ENCODE assay signal across 8 cellular contexts in the genomic region with DNA sequence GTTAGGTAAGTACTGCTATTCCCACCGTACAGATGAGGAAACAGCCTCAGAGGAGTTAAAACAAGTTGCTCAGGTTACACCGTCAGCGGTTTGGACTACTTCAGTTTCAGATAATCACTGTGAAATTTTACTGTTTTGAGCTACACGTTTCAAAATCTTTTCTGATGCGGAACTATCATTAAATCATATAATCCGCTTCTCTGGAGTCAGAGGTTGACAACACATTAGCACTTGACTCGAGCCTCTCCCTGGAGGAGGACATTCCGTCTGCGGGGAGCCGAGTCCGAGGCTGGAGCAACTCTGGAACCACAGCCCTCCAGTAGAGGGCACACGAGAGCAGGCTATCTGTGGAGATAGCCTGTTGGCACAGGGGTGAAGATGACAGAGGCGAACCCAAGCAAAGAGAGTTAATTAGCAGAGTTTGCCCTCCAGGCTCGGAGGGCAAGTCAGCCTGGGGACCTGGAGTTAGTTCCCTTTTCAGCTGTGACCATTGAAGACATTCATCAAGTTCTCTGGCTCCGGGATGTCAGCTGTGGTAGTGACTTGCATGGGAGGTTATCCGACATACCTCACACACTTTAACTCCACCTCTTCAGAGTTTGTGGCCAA.
DNase-seq lines count a peak whose midpoint lies in the region; ATAC-seq, FAIRE-seq and TF ChIP-seq lines count a peak whose summit lies in the region.

No MANE protein-coding gene starts in this region.

- H3K27ac ChIP-seq in CD4-positive, alpha-beta T cell (ENCODE audit: low read depth, low read length): no peak overlapping the region
- H3K27ac ChIP-seq in endothelial cell of umbilical vein (ENCODE audit: insufficient read depth, low read depth, low read length): no peak overlapping the region

- H3K9ac ChIP-seq in endothelial cell of umbilical vein (replicated peaks; ENCODE audit: extremely low read depth, insufficient read depth, low read length): no peak overlapping the region

- intact Hi-C loops in CD4-positive, alpha-beta T cell (cut with DNase I, micrococcal nuclease): loop anchor here (1.0 to 10.0 kb wide), 7 partner anchors 102 to 298 kb away; no protein-coding TSS in a partner anchor
- intact Hi-C loops in endothelial cell of umbilical vein (cut with micrococcal nuclease): loop anchor here (1.0 to 10.0 kb wide), 8 partner anchors 103 to 335 kb away; no protein-coding TSS in a partner anchor

- H2AFZ ChIP-seq in endothelial cell of umbilical vein (ENCODE audit: low read depth, low read length): no peak overlapping the region

- H3K36me3 ChIP-seq in endothelial cell of umbilical vein (ENCODE audit: control insufficient read depth in 2 of 2, extremely low read depth in 1 of 2, insufficient read depth in 2 of 2, low read length in 2 of 2): no peaks in the 10 kb centered on the region

- H3K79me2 ChIP-seq in endothelial cell of umbilical vein (ENCODE audit: control insufficient read depth, insufficient read depth, low read length): peaks cover 2% of the 10 kb centered on the region

- ATAC-seq in CD4-positive, alpha-beta T cell (ENCODE audit: poor library complexity): peak; percentile 85
- ATAC-seq in HG03442 (IDR thresholded peaks at IDR 0.05; ENCODE audit: unreplicated experiment): peak; percentile 73
- ATAC-seq in activated CD8-positive, alpha-beta memory T cell treated with anti-CD3 and anti-CD28 coated beads, Interleukin-2, amount 10 ng/mL, durations not matched to agents 7 days and 5 days: peak; percentile 88

- POLR2A ChIA-PET in CD4-positive, alpha-beta T cell (lab: Charles Lee): no interaction called here
- POLR2A ChIA-PET in endothelial cell of umbilical vein (lab: Charles Lee): interaction anchor here (0.6 to 0.7 kb wide), 2 partner anchors 52 to 103 kb away, joined by 3 to 9 read pairs; no protein-coding TSS in a partner anchor

- no peak overlapping the region for H3K27ac Mint-ChIP-seq in CD4-positive, alpha-beta T cell
- no peak overlapping the region for H3K27ac Mint-ChIP-seq in activated CD8-positive, alpha-beta memory T cell treated with anti-CD3 and anti-CD28 coated beads, Interleukin-2, amount 10 ng/mL, durations not matched to agents 7 days and 5 days

- no peak overlapping the region for H3K4me2 ChIP-seq in endothelial cell of umbilical vein (ENCODE audit: insufficient read depth, low read length)

- CTCF ChIA-PET in CD4-positive, alpha-beta T cell (lab: Charles Lee): interaction anchor here (0.7 to 2.4 kb wide), 14 partner anchors 10 to 297 kb away, joined by 3 to 24 read pairs (median 3); no protein-coding TSS in a partner anchor
- CTCF ChIA-PET in activated CD8-positive, alpha-beta memory T cell treated with anti-CD3 and anti-CD28 coated beads, Interleukin-2, amount 10 ng/mL, durations not matched to agents 7 days and 5 days (lab: Charles Lee): interaction anchor here (0.7 to 5.0 kb wide), 14 partner anchors 10 to 297 kb away, joined by 3 to 22 read pairs (median 4); no protein-coding TSS in a partner anchor
- CTCF ChIA-PET in endothelial cell of umbilical vein (lab: Charles Lee): interaction anchor here (0.8 to 7.1 kb wide), 17 partner anchors 11 to 297 kb away, joined by 3 to 146 read pairs (median 6); no protein-coding TSS in a partner anchor

- peaks cover 2% of the 10 kb centered on the region for H4K20me1 ChIP-seq in endothelial cell of umbilical vein (replicated peaks; ENCODE audit: control insufficient read depth, extremely low read depth, insufficient read depth, low read length)

- H3K9me3 Mint-ChIP-seq in CD4-positive, alpha-beta T cell: no peaks in the 10 kb centered on the region
- H3K9me3 Mint-ChIP-seq in activated CD8-positive, alpha-beta memory T cell treated with anti-CD3 and anti-CD28 coated beads, Interleukin-2, amount 10 ng/mL, durations not matched to agents 7 days and 5 days (ENCODE audit: low read depth): no peaks in the 10 kb centered on the region

- no peaks in the 10 kb centered on the region for H3K9me3 ChIP-seq in CD4-positive, alpha-beta T cell (ENCODE audit: control insufficient read depth, low read length)
- no peaks in the 10 kb centered on the region for H3K9me3 ChIP-seq in endothelial cell of umbilical vein (replicated peaks; ENCODE audit: control insufficient read depth, insufficient read depth, low read length)

- H3K36me3 Mint-ChIP-seq in CD4-positive, alpha-beta T cell (ENCODE audit: low read depth): no peaks in the 10 kb centered on the region
- H3K36me3 Mint-ChIP-seq in activated CD8-positive, alpha-beta memory T cell treated with anti-CD3 and anti-CD28 coated beads, Interleukin-2, amount 10 ng/mL, durations not matched to agents 7 days and 5 days: no peaks in the 10 kb centered on the region

- peaks cover 50% of the 10 kb centered on the region for H3K4me1 Mint-ChIP-seq in CD4-positive, alpha-beta T cell (ENCODE audit: low read depth)
- H3K4me1 Mint-ChIP-seq in activated CD8-positive, alpha-beta memory T cell treated with anti-CD3 and anti-CD28 coated beads, Interleukin-2, amount 10 ng/mL, durations not matched to agents 7 days and 5 days: peaks cover 16% of the 10 kb centered on the region

- H3K27me3 Mint-ChIP-seq in CD4-positive, alpha-beta T cell: no peaks in the 10 kb centered on the region
- H3K27me3 Mint-ChIP-seq in activated CD8-positive, alpha-beta memory T cell treated with anti-CD3 and anti-CD28 coated beads, Interleukin-2, amount 10 ng/mL, durations not matched to agents 7 days and 5 days: peaks cover 13% of the 10 kb centered on the region

- no peaks in the 10 kb centered on the region for H3K27me3 ChIP-seq in CD4-positive, alpha-beta T cell (ENCODE audit: control insufficient read depth, insufficient read depth, low read length)
- H3K27me3 ChIP-seq in endothelial cell of umbilical vein (ENCODE audit: control insufficient read depth in 2 of 2, insufficient read depth in 2 of 2, low read length in 2 of 2): no peaks in the 10 kb centered on the region

- FAIRE-seq in endothelial cell of umbilical vein (lab: Jason Lieb, UNC): peak; percentile 78

- H3K4me3 Mint-ChIP-seq in CD4-positive, alpha-beta T cell: peak overlapping the region; percentile 46
- H3K4me3 Mint-ChIP-seq in activated CD8-positive, alpha-beta memory T cell treated with anti-CD3 and anti-CD28 coated beads, Interleukin-2, amount 10 ng/mL, durations not matched to agents 7 days and 5 days: no peak overlapping the region

- H3K9me1 ChIP-seq in endothelial cell of umbilical vein (replicated peaks; ENCODE audit: control insufficient read depth, extremely low read depth, insufficient read depth, low read length): no peaks in the 10 kb centered on the region

- TF ChIP-seq POLR2A in endothelial cell of umbilical vein (IDR thresholded peaks at IDR 0.05; ENCODE audit: low read depth, low read length): no peak

- peak; percentile 52 to 79 (median 66) for DNase-seq in CD4-positive, alpha-beta T cell
- DNase-seq in GM19240 (ENCODE audit: insufficient read length, low spot score): peak; percentile 62
- DNase-seq in NOMO-1 treated with dmso at 0.1 percent for 144 hours (lab: John Stamatoyannopoulos, UW; ENCODE audit: unreplicated experiment): peak; percentile 92
- DNase-seq in activated CD8-positive, alpha-beta memory T cell treated with anti-CD3 and anti-CD28 coated beads, Interleukin-2, amount 10 ng/mL, durations not matched to agents 7 days and 5 days: peak; percentile 71
- DNase-seq in endothelial cell of umbilical vein (ENCODE audit: low read depth, low spot score): peak; percentile 77
- DNase-seq in mucosa of gallbladder (ENCODE audit: low spot score): peak; percentile 82
- DNase-seq in stimulated activated CD8-positive, alpha-beta memory T cell treated with anti-CD3 and anti-CD28 coated beads, Interleukin-7, amount 100 ng/mL, for 24 hours (ENCODE audit: low read depth): peak; percentile 58

- H3K4me1 ChIP-seq in endothelial cell of umbilical vein (ENCODE audit: control insufficient read depth, extremely low read depth, insufficient read depth, low read length): peaks cover 5% of the 10 kb centered on the region

- dilution Hi-C loops in endothelial cell of umbilical vein (cut with MboI; ENCODE audit: extremely low pct_ligation_motif_present, low sequenced_read_pairs): no loop called here

- no peak overlapping the region for H3K4me3 ChIP-seq in endothelial cell of umbilical vein (replicated peaks in 1 of 3; ENCODE audit: insufficient read depth in 1 of 3, low read depth in 1 of 3, low read length in 3 of 3)

- peak; percentile 92 for TF ChIP-seq CTCF in CD4-positive, alpha-beta T cell (IDR thresholded peaks at IDR 0.05)
- peak; percentile 93 to 95 for TF ChIP-seq CTCF in endothelial cell of umbilical vein (IDR thresholded peaks at IDR 0.05; ENCODE audit: extremely low read depth in 1 of 2, insufficient read depth in 1 of 2, low read depth in 1 of 2, low read length in 2 of 2)

- BruUV-seq in endothelial cell of umbilical vein (replicated peaks; lab: Mats Ljungman, UMichigan): no TSS peak

TF ChIP-seq in endothelial cell of umbilical vein, 7 proteins besides CTCF, POLR2A, EP300 and RAD21:
- TF ChIP-seq MYC (IDR thresholded peaks at IDR 0.05; ENCODE audit: low read depth, low read length) (no peak), EZH2 (IDR thresholded peaks at IDR 0.05; ENCODE audit: borderline replicate concordance, low read depth, low read length, severe bottlenecking) (no peak), GATA2 (IDR thresholded peaks at IDR 0.05; ENCODE audit: insufficient read depth, insufficient read length, low read depth, low read length) (no peak), POLR2AphosphoS5 (IDR thresholded peaks at IDR 0.05; ENCODE audit: insufficient read depth, low read depth, low read length) (no peak), FOS (IDR thresholded peaks at IDR 0.05; ENCODE audit: borderline replicate concordance, insufficient read depth, low read length) (no peak), JUN (IDR thresholded peaks at IDR 0.05; ENCODE audit: borderline replicate concordance, insufficient read depth, insufficient read length, low read depth) (no peak)
- TF ChIP-seq, protein P1, sequence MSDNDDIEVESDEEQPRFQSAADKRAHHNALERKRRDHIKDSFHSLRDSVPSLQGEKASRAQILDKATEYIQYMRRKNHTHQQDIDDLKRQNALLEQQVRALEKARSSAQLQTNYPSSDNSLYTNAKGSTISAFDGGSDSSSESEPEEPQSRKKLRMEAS (IDR thresholded peaks at IDR 0.05; ENCODE audit: insufficient read depth, insufficient read length): no peak
TF ChIP-seq in endothelial cell of umbilical vein: peak in this region for 0.
